ENCODE assay signal across 8 cellular contexts in genomic region chr11:8870461-8871282, GRCh38. TPM values are rescaled to one million over a fixed set of nuclear protein-coding genes. Genes with fewer than 3 reads are reported as not detected.
DNase-seq lines count a peak whose midpoint lies in the region; ATAC-seq and TF ChIP-seq lines count a peak whose summit lies in the region.

No MANE protein-coding gene starts in this region.

- peaks cover 0 to 30% (median 0%) of the 10 kb centered on the region in 9 donors for H3K27me3 ChIP-seq in heart left ventricle
- H3K27me3 ChIP-seq in ovary, result no peaks in the 10 kb centered on the region

- ATAC-seq in heart left ventricle (peak; percentile 32 to 87 (median 74)), GM19467 (IDR thresholded peaks at IDR 0.05; ENCODE audit: unreplicated experiment) (no peak), GM21447 (IDR thresholded peaks at IDR 0.05; ENCODE audit: unreplicated experiment) (no peak)

- CTCF ChIA-PET in activated naive CD4-positive, alpha-beta T cell treated with anti-CD3 and anti-CD28 coated beads, Interleukin-2, amount 10 ng/mL, durations not matched to agents 7 days and 5 days (lab: Charles Lee), result no interaction called here

- H3K27ac ChIP-seq in heart left ventricle (peak overlapping the region; percentile 43 to 94 (median 84)), ovary (peak overlapping the region; percentile 84 to 92)

- H3K36me3 ChIP-seq in heart left ventricle, result no peaks in the 10 kb centered on the region
- H3K36me3 ChIP-seq in ovary, result no peaks in the 10 kb centered on the region

- H3K4me1 ChIP-seq in heart left ventricle (peaks cover 0 to 55% (median 15%) of the 10 kb centered on the region in 12 donors), ovary (ENCODE audit: insufficient read depth) (peaks cover 8% of the 10 kb centered on the region)

- no peak overlapping the region for H3K27ac Mint-ChIP-seq in activated naive CD4-positive, alpha-beta T cell treated with anti-CD3 and anti-CD28 coated beads, Interleukin-2, amount 10 ng/mL, durations not matched to agents 7 days and 5 days

- H3K36me3 Mint-ChIP-seq in activated naive CD4-positive, alpha-beta T cell treated with anti-CD3 and anti-CD28 coated beads, Interleukin-2, amount 10 ng/mL, durations not matched to agents 7 days and 5 days, result no peaks in the 10 kb centered on the region

- WGBS in heart left ventricle, 4 donors, result 0 to 1% (median 1%) methylated on average over 32 to 93 of the region's 93 CpGs
- 0 to 1% (median 0%) methylated on average over 35 to 93 of the region's 93 CpGs for WGBS in ovary, 3 donors

- H3K9me3 ChIP-seq in heart left ventricle, result no peaks in the 10 kb centered on the region
- no peaks in the 10 kb centered on the region for H3K9me3 ChIP-seq in ovary

- TF ChIP-seq POLR2A in heart left ventricle (IDR thresholded peaks at IDR 0.05) (no peak), ovary (IDR thresholded peaks at IDR 0.05) (no peak)

- intact Hi-C loops in heart left ventricle (cut with DNase I), result loop anchor here in 5 of 10 donors (1.0 to 10.0 kb wide), 12 partner anchors 32 to 188 kb away; partner anchors contain the start of genes AKIP1 (in 3 of the 5), RPL27A (in 2 of the 5), TRIM66 (in 2 of the 5) and TMEM9B (in 1 of the 5)
- intact Hi-C loops in ovary (cut with DNase I), result loop anchor here in 2 of 4 donors (5.0 kb wide), 3 partner anchors 42 to 58 kb away; partner anchors contain the start of gene AKIP1 (in 1 of the 2)

- H3K4me1 Mint-ChIP-seq in activated naive CD4-positive, alpha-beta T cell treated with anti-CD3 and anti-CD28 coated beads, Interleukin-2, amount 10 ng/mL, durations not matched to agents 7 days and 5 days, result peaks cover 16% of the 10 kb centered on the region

- peak in 1 of 12 donors; percentile 23 for TF ChIP-seq CTCF in heart left ventricle (IDR thresholded peaks at IDR 0.05)
- TF ChIP-seq CTCF in ovary (IDR thresholded peaks at IDR 0.05), result no peak

- H3K4me3 Mint-ChIP-seq in activated naive CD4-positive, alpha-beta T cell treated with anti-CD3 and anti-CD28 coated beads, Interleukin-2, amount 10 ng/mL, durations not matched to agents 7 days and 5 days, result peak overlapping the region; percentile 74

- peak overlapping the region; percentile 43 to 97 (median 83) for H3K4me3 ChIP-seq in heart left ventricle
- H3K4me3 ChIP-seq in ovary, result peak overlapping the region; percentile 91

- H3K9me3 Mint-ChIP-seq in activated naive CD4-positive, alpha-beta T cell treated with anti-CD3 and anti-CD28 coated beads, Interleukin-2, amount 10 ng/mL, durations not matched to agents 7 days and 5 days, result no peaks in the 10 kb centered on the region

- peak; percentile 46 for DNase-seq in activated naive CD4-positive, alpha-beta T cell treated with anti-CD3 and anti-CD28 coated beads, Interleukin-2, amount 10 ng/mL, durations not matched to agents 7 days and 5 days
- no peak for DNase-seq in activated naive CD4-positive, alpha-beta T cell (lab: John Stamatoyannopoulos, UW)
- DNase-seq in NCI-H2227 (lab: John Stamatoyannopoulos, UW; ENCODE audit: unreplicated experiment), result peak; percentile 81
- peak; percentile 77 for DNase-seq in amniotic epithelial cell (ENCODE audit: low read depth)
- DNase-seq in heart left ventricle, result peak; percentile 56 to 76 (median 69)
- peak; percentile 66 to 79 (median 70) for DNase-seq in ovary

- peaks cover 72% of the 10 kb centered on the region for H3K27me3 Mint-ChIP-seq in activated naive CD4-positive, alpha-beta T cell treated with anti-CD3 and anti-CD28 coated beads, Interleukin-2, amount 10 ng/mL, durations not matched to agents 7 days and 5 days

- TF ChIP-seq EP300 in ovary (IDR thresholded peaks at IDR 0.05), result no peak

RNA-seq across cellular contexts. Expression of gene AKIP1, which starts 40.3 kb away (rescaled TPM):
- 10 to 100 TPM; 21.6 to 39.9 (median 27.4) TPM for total RNA-seq in heart left ventricle
- polyA plus RNA-seq in heart left ventricle, result 10 to 100 TPM; 17.7 to 31.1 TPM
- total RNA-seq in ovary, result 10 to 100 TPM; 12.4 to 26.2 (median 18.8) TPM
- polyA plus RNA-seq in ovary, result 10 to 100 TPM; 20.8 to 42.3 TPM

Comparison
In these comparisons a context has a peak if more than half of its experiments do, and no peak if none do; other contexts are left out.
1. DNase-seq: peak in activated naive CD4-positive, alpha-beta T cell treated with anti-CD3 and anti-CD28 coated beads, Interleukin-2, amount 10 ng/mL, durations not matched to agents 7 days and 5 days (single experiment), NCI-H2227 (single experiment), amniotic epithelial cell (single experiment), heart left ventricle (5 of 5) and ovary (5 of 5); none in activated naive CD4-positive, alpha-beta T cell (0 of 4).
2. ATAC-seq: peak in heart left ventricle (4 of 4); none in GM19467 (single experiment) and GM21447 (single experiment).